6 cellular contexts compared by ENCODE assay signal in genomic region chr6:165678904-165679303, GRCh38.
"Had no signal": no experiment of that assay in that cellular context is flagged by ENCODE, and none has a peak within 500 bp of the region (broad histone marks: within the 10 kb centered on the region; RNA-seq: fewer than 3 reads in every experiment).

No MANE protein-coding gene starts in this region.

- H3K9me3 Mint-ChIP-seq: GM23338 had no signal

- H3K4me2 ChIP-seq: GM23338 had no signal

- H3K4me3 Mint-ChIP-seq: GM23338, H9, HFFc6 had no signal

- H3K27ac Mint-ChIP-seq: GM23338, H9, HFFc6 had no signal

- ATAC-seq: K562 had no signal

- H3K4me3 ChIP-seq: GM23338, K562 had no signal

- DNase-seq: H9, HCEC 1CT, HFFc6, IMR-90 had no signal

- H2AFZ ChIP-seq: GM23338 had no signal
